In genomic region chr22:36425977-36426523, GRCh38 we compare ENCODE assay signal across 8 cellular contexts. TPM values are rescaled to one million over a fixed set of nuclear protein-coding genes. Genes with fewer than 3 reads are reported as not detected.
DNase-seq lines count a peak whose midpoint lies in the region; ATAC-seq and TF ChIP-seq lines count a peak whose summit lies in the region.

No MANE protein-coding gene starts in this region.

- H3K9ac ChIP-seq in HUES6 (ENCODE audit: low read length), result peak overlapping the region; percentile 37

- CTCF ChIA-PET in CD4-positive, alpha-beta T cell (lab: Charles Lee), result no interaction called here

- no peaks in the 10 kb centered on the region for H3K36me3 Mint-ChIP-seq in CD4-positive, alpha-beta T cell (ENCODE audit: low read depth)
- H3K36me3 Mint-ChIP-seq in mesothelial cell of epicardium, result no peaks in the 10 kb centered on the region

- H3K4me1 Mint-ChIP-seq in CD4-positive, alpha-beta T cell (ENCODE audit: low read depth), result peaks cover 26% of the 10 kb centered on the region
- peaks cover 13% of the 10 kb centered on the region for H3K4me1 Mint-ChIP-seq in mesothelial cell of epicardium

- DNase-seq in CD4-positive, alpha-beta T cell, result no peak
- peak in 1 of 4 donors; percentile 48 for DNase-seq in body of pancreas
- DNase-seq in mesothelial cell of epicardium (ENCODE audit: low spot score in 2 of 2, unreplicated experiment in 2 of 2), result no peak
- no peak for DNase-seq in NCI-H526 treated with DMSO at 0.1 percent for 48 hours (lab: John Stamatoyannopoulos, UW)
- no peak for DNase-seq in stimulated activated CD4-positive, alpha-beta T cell treated with anti-CD3 and anti-CD28 coated beads, Interleukin-12 subunit alpha, Interleukin-12 subunit beta, amount 100 ng/mL, for 4 hours
- no peak for DNase-seq in stimulated activated CD4-positive, alpha-beta T cell treated with anti-CD3 and anti-CD28 coated beads, Interleukin-1b, Interleukin-23, amount 100 ng/mL, for 48 hours

- no peak for TF ChIP-seq CTCF in CD4-positive, alpha-beta T cell (IDR thresholded peaks at IDR 0.05)
- TF ChIP-seq CTCF in body of pancreas (IDR thresholded peaks at IDR 0.05), result no peak
- TF ChIP-seq CTCF in mesothelial cell of epicardium (IDR thresholded peaks at IDR 0.05; ENCODE audit: unreplicated experiment), result no peak

- H3K4me3 Mint-ChIP-seq in CD4-positive, alpha-beta T cell, result peak overlapping the region; percentile 23
- no peak overlapping the region for H3K4me3 Mint-ChIP-seq in mesothelial cell of epicardium

- H3K4me3 ChIP-seq in HUES6 (ENCODE audit: low read depth, low read length) (no peak overlapping the region), body of pancreas (no peak overlapping the region)

- H3K36me3 ChIP-seq in HUES6 (ENCODE audit: control insufficient read depth, insufficient read depth, low read length) (no peaks in the 10 kb centered on the region), body of pancreas (replicated peaks in 1 of 2; ENCODE audit: insufficient read depth in 1 of 2, low read depth in 2 of 2) (no peaks in the 10 kb centered on the region)

- H3K27me3 ChIP-seq in CD4-positive, alpha-beta T cell (ENCODE audit: control insufficient read depth, insufficient read depth, low read length), result no peaks in the 10 kb centered on the region
- no peaks in the 10 kb centered on the region for H3K27me3 ChIP-seq in HUES6 (ENCODE audit: control insufficient read depth, insufficient read depth, low read length)
- no peaks in the 10 kb centered on the region for H3K27me3 ChIP-seq in body of pancreas

- intact Hi-C loops in CD4-positive, alpha-beta T cell (cut with DNase I, micrococcal nuclease), result no loop called here
- intact Hi-C loops in body of pancreas (cut with DNase I), result no loop called here

- TF ChIP-seq POLR2A in body of pancreas (IDR thresholded peaks at IDR 0.05), result no peak

- H3K4me1 ChIP-seq in HUES6 (ENCODE audit: control insufficient read depth, insufficient read depth, low read length), result peaks cover 12% of the 10 kb centered on the region; the same call in 1 of the 2 replicates
- H3K4me1 ChIP-seq in body of pancreas, result no peaks in the 10 kb centered on the region

- 67 to 85% methylated on average over 1 to 2 of the region's 2 CpGs for WGBS in body of pancreas, 2 donors

- ATAC-seq in CD4-positive, alpha-beta T cell (ENCODE audit: poor library complexity), result no peak
- ATAC-seq in body of pancreas (peak; percentile 48), GM19452 (IDR thresholded peaks at IDR 0.05; ENCODE audit: unreplicated experiment) (no peak)

- no peaks in the 10 kb centered on the region for H3K9me3 ChIP-seq in CD4-positive, alpha-beta T cell (ENCODE audit: control insufficient read depth, low read length)
- no peaks in the 10 kb centered on the region for H3K9me3 ChIP-seq in HUES6 (ENCODE audit: control insufficient read depth, insufficient read depth, low read depth, low read length)
- H3K9me3 ChIP-seq in body of pancreas, result no peaks in the 10 kb centered on the region

- peak overlapping the region; percentile 71 for H3K27ac Mint-ChIP-seq in CD4-positive, alpha-beta T cell
- H3K27ac Mint-ChIP-seq in mesothelial cell of epicardium, result peak overlapping the region; percentile 95

- no peak overlapping the region for H3K27ac ChIP-seq in CD4-positive, alpha-beta T cell (ENCODE audit: low read depth, low read length)
- peak overlapping the region; percentile 53; the same call in 1 of the 2 replicates for H3K27ac ChIP-seq in HUES6 (ENCODE audit: low read depth, low read length)
- peak overlapping the region in 2 of 4 donors; percentile 23 to 32 for H3K27ac ChIP-seq in body of pancreas

- no peaks in the 10 kb centered on the region for H3K27me3 Mint-ChIP-seq in CD4-positive, alpha-beta T cell
- H3K27me3 Mint-ChIP-seq in mesothelial cell of epicardium (ENCODE audit: low read depth), result no peaks in the 10 kb centered on the region

- POLR2A ChIA-PET in CD4-positive, alpha-beta T cell (lab: Charles Lee), result interaction anchor here (1.3 kb wide), 1 partner anchor 9 kb away, joined by 3 read pairs; no protein-coding TSS in a partner anchor

- H3K9me3 Mint-ChIP-seq in CD4-positive, alpha-beta T cell, result no peaks in the 10 kb centered on the region
- H3K9me3 Mint-ChIP-seq in mesothelial cell of epicardium, result no peaks in the 10 kb centered on the region

RNA-seq across cellular contexts. Expression of gene MYH9, which starts 38.3 kb away (rescaled TPM):
- total RNA-seq in CD4-positive, alpha-beta T cell, result 100 to 1,000 TPM; 901 to 925 TPM
- total RNA-seq in body of pancreas (100 to 1,000 TPM; 294 to 323 TPM), mesothelial cell of epicardium (321 to 346 TPM (median 341 TPM) in 3 replicates)

RNA-seq across cellular contexts. Expression of gene TXN2, which starts 55.4 kb away (rescaled TPM):
- total RNA-seq in CD4-positive, alpha-beta T cell, result 10 to 100 TPM; 26.4 to 26.5 TPM
- total RNA-seq in body of pancreas (10 to 100 TPM; 27.0 to 44.5 TPM), mesothelial cell of epicardium (54.9 to 64.1 TPM (median 59.1 TPM) in 3 replicates)
